Comparison of ENCODE assay signal across 1 cellular context in genomic region chr2:151409601-151410484, GRCh38.
TF ChIP-seq lines count a peak whose summit lies in the region.

RIF1 (plus strand) TSS chr2:151409902; CDS start chr2:151410424, 522 bp downstream.

TF ChIP-seq in K562, 482 proteins besides CTCF, POLR2A, EP300 and RAD21 (continued from another document and continues in another):
- TF ChIP-seq ZNF398 (CRISPR knock-in tag; IDR thresholded peaks at IDR 0.05) (no peak), PPARD (CRISPR knock-in tag; IDR thresholded peaks at IDR 0.05) (no peak), HDAC3 (IDR thresholded peaks at IDR 0.05; ENCODE audit: borderline replicate concordance, partially characterized antibody) (no peak), E2F4 (CRISPR knock-in tag; IDR thresholded peaks at IDR 0.05; ENCODE audit: low read depth) (peak; percentile 93), THAP7 (CRISPR knock-in tag; IDR thresholded peaks at IDR 0.05) (no peak), CREM (IDR thresholded peaks at IDR 0.05; ENCODE audit: low read depth) (peak; percentile 90), ZBTB43 (CRISPR knock-in tag; IDR thresholded peaks at IDR 0.05) (no peak; the same call in 1 of the 2 replicates), ILF3 (IDR thresholded peaks at IDR 0.05; ENCODE audit: borderline replicate concordance) (no peak), GABPA (tag; conservative IDR thresholded peaks at IDR 0.05; ENCODE audit: low read depth) (peak; percentile 74), SMARCE1 (IDR thresholded peaks at IDR 0.05) (peak; percentile 86), ZBTB11 (CRISPR knock-in tag; IDR thresholded peaks at IDR 0.05) (peak in 1 of 3 experiments; percentile 73; a peak in 3 of 6 replicates), ZNF766 (CRISPR knock-in tag; conservative IDR thresholded peaks at IDR 0.05) (no peak), PHF21A (IDR thresholded peaks at IDR 0.05; ENCODE audit: borderline replicate concordance, low read depth) (0 out of 2 replicates have a peak, but pooled peaks have one; percentile 43), FOXK2 (conservative IDR thresholded peaks at IDR 0.05 in 1 of 2, IDR thresholded peaks at IDR 0.05 in 1 of 2; ENCODE audit: low read depth in 2 of 2) (peak; percentile 96 to 98), POLR2G (IDR thresholded peaks at IDR 0.05; ENCODE audit: low read depth, low read length) (peak; percentile 98), ZFP36 (IDR thresholded peaks at IDR 0.05; ENCODE audit: low read depth, low read length, partially characterized antibody) (no peak), ESRRA (IDR thresholded peaks at IDR 0.05; ENCODE audit: borderline replicate concordance, low read depth) (peak; percentile 65), ARID4B (CRISPR knock-in tag; IDR thresholded peaks at IDR 0.05) (peak; percentile 100), IRF9 (tag; IDR thresholded peaks at IDR 0.05) (no peak), FIP1L1 (IDR thresholded peaks at IDR 0.05; ENCODE audit: low read depth, low read length, poor library complexity, severe bottlenecking) (peak; percentile 81), ZBED1 (IDR thresholded peaks at IDR 0.05) (no peak), ZNF24 (IDR thresholded peaks at IDR 0.05) (0 out of 2 replicates have a peak, but pooled peaks have one; percentile 15), HMG20B (CRISPR knock-in tag; IDR thresholded peaks at IDR 0.05) (no peak), DIDO1 (tag; IDR thresholded peaks at IDR 0.05; ENCODE audit: low read depth) (peak; percentile 94), SNIP1 (IDR thresholded peaks at IDR 0.05; ENCODE audit: low read depth) (no peak), E2F6 (IDR thresholded peaks at IDR 0.05; ENCODE audit: borderline replicate concordance in 1 of 2, extremely low read depth in 1 of 2, insufficient read depth in 1 of 2, insufficient read length in 1 of 2, low read depth in 1 of 2, low read length in 1 of 2, poor library complexity in 1 of 2, severe bottlenecking in 1 of 2) (peak; percentile 91 to 94), HCFC1 (IDR thresholded peaks at IDR 0.05; ENCODE audit: low read depth, low read length) (peak; percentile 83), NCOA6 (IDR thresholded peaks at IDR 0.05) (no peak), ZNF551 (CRISPR knock-in tag; IDR thresholded peaks at IDR 0.05) (no peak), NONO (IDR thresholded peaks at IDR 0.05; ENCODE audit: low read depth in 2 of 2, low read length in 1 of 2) (peak in 1 of 2 experiments; percentile 82; a peak in 2 of 4 replicates), MYBL2 (IDR thresholded peaks at IDR 0.05; ENCODE audit: low read depth) (peak; percentile 51), MYBL2 (CRISPR knock-in tag; IDR thresholded peaks at IDR 0.05; ENCODE audit: borderline replicate concordance) (no peak), NUFIP1 (IDR thresholded peaks at IDR 0.05; ENCODE audit: partially characterized antibody) (no peak), ZNF436 (CRISPR knock-in tag; IDR thresholded peaks at IDR 0.05) (no peak), U2AF2 (optimal IDR thresholded peaks at IDR 0.05; ENCODE audit: low read depth, low read length) (no peak), EZH2 (IDR thresholded peaks at IDR 0.05; ENCODE audit: borderline replicate concordance, low read depth, low read length) (no peak), ADNP (tag; IDR thresholded peaks at IDR 0.05) (peak; percentile 92), REST (CRISPR knock-in tag; IDR thresholded peaks at IDR 0.05; ENCODE audit: low read depth) (peak; percentile 80), POU5F1 (IDR thresholded peaks at IDR 0.05; ENCODE audit: borderline replicate concordance, low read depth, low read length, partially characterized antibody) (no peak), MLX (CRISPR knock-in tag; conservative IDR thresholded peaks at IDR 0.05) (no peak), BACH1 (tag; IDR thresholded peaks at IDR 0.05) (no peak)
